In genomic region chr1:181060947-181061346, GRCh38 we compare ENCODE assay signal across 7 cellular contexts. TPM values are rescaled to one million over a fixed set of nuclear protein-coding genes. Genes with fewer than 3 reads are reported as not detected.
A peak's percentile ranks its signal among the peaks of the same experiment; 100 is the strongest.
DNase-seq lines count a peak whose midpoint lies in the region; ATAC-seq and TF ChIP-seq lines count a peak whose summit lies in the region.
"Not testable (repeated sequence)": the region's sequence is repeated elsewhere in the genome, so short reads cannot be mapped to it uniquely, and the experiment has no call there.

No MANE protein-coding gene starts in this region.

- peaks cover 0 to 12% of the 10 kb centered on the region in 2 experiments for H3K9me3 ChIP-seq in CD4-positive, CD25-positive, alpha-beta regulatory T cell (ENCODE audit: control insufficient read depth in 2 of 2, low read length in 2 of 2)
- H3K9me3 ChIP-seq in osteoblast (ENCODE audit: low read depth, low read length), result not testable (repeated sequence)

- H2AFZ ChIP-seq in osteoblast (ENCODE audit: low read length), result not testable (repeated sequence)

- H3K27ac ChIP-seq in CD4-positive, CD25-positive, alpha-beta regulatory T cell (ENCODE audit: insufficient read depth, low read length, poor library complexity, severe bottlenecking); osteoblast (ENCODE audit: low read depth, low read length): not testable (repeated sequence)

- peaks cover 34% of the 10 kb centered on the region for H3K36me3 Mint-ChIP-seq in CD4-positive, CD25-positive, alpha-beta regulatory T cell
- peaks cover 33% of the 10 kb centered on the region for H3K36me3 Mint-ChIP-seq in T-helper 2 cell treated with Interferon-gamma antibody and Interleukin-4, amounts not matched to agents 5 μg/mL and 100 μg/mL, for 36 hours (ENCODE audit: low read depth)
- H3K36me3 Mint-ChIP-seq in activated T-helper 17 cell treated with anti-CD3 and anti-CD28 coated beads, Interleukin-2, amount 50 U/mL, for 72 hours (ENCODE audit: low read depth), result peaks cover 17% of the 10 kb centered on the region
- H3K36me3 Mint-ChIP-seq in effector memory CD8-positive, alpha-beta T cell (ENCODE audit: insufficient read depth), result not testable (repeated sequence)
- peaks cover 43% of the 10 kb centered on the region for H3K36me3 Mint-ChIP-seq in stimulated activated memory B cell treated with anti-CD40 and anti-IgM and Interleukin-4, amounts not matched to agents 10 μg/mL and 1 μg/mL and 100 μg/mL, for 72 hours

- H3K4me2 ChIP-seq in osteoblast (ENCODE audit: insufficient read depth, low read length), result not testable (repeated sequence)

- peaks cover 5 to 31% (median 22%) of the 10 kb centered on the region in 4 donors for H3K4me1 Mint-ChIP-seq in CD4-positive, CD25-positive, alpha-beta regulatory T cell
- peaks cover 18% of the 10 kb centered on the region for H3K4me1 Mint-ChIP-seq in T-helper 2 cell treated with Interferon-gamma antibody and Interleukin-4, amounts not matched to agents 5 μg/mL and 100 μg/mL, for 36 hours (ENCODE audit: low read depth)
- H3K4me1 Mint-ChIP-seq in activated T-helper 17 cell treated with anti-CD3 and anti-CD28 coated beads, Interleukin-2, amount 50 U/mL, for 72 hours, result peaks cover 13% of the 10 kb centered on the region
- peaks cover 19 to 27% of the 10 kb centered on the region in 2 donors for H3K4me1 Mint-ChIP-seq in effector memory CD8-positive, alpha-beta T cell (ENCODE audit: low read depth in 2 of 2)
- peaks cover 33% of the 10 kb centered on the region for H3K4me1 Mint-ChIP-seq in stimulated activated memory B cell treated with anti-CD40 and anti-IgM and Interleukin-4, amounts not matched to agents 10 μg/mL and 1 μg/mL and 100 μg/mL, for 72 hours

- peaks cover 16% of the 10 kb centered on the region for H3K36me3 ChIP-seq in CD4-positive, CD25-positive, alpha-beta regulatory T cell (ENCODE audit: control insufficient read depth, insufficient read depth, low read length)
- H3K36me3 ChIP-seq in osteoblast (ENCODE audit: insufficient read depth, low read length), result not testable (repeated sequence)

- not testable (repeated sequence) for H3K79me2 ChIP-seq in osteoblast (ENCODE audit: insufficient read depth, low read length)

- H3K27me3 Mint-ChIP-seq in CD4-positive, CD25-positive, alpha-beta regulatory T cell; T-helper 2 cell treated with Interferon-gamma antibody and Interleukin-4, amounts not matched to agents 5 μg/mL and 100 μg/mL, for 36 hours (ENCODE audit: low read depth); activated T-helper 17 cell treated with anti-CD3 and anti-CD28 coated beads, Interleukin-2, amount 50 U/mL, for 72 hours; effector memory CD8-positive, alpha-beta T cell; stimulated activated memory B cell treated with anti-CD40 and anti-IgM and Interleukin-4, amounts not matched to agents 10 μg/mL and 1 μg/mL and 100 μg/mL, for 72 hours: not testable (repeated sequence)

- H3K27ac Mint-ChIP-seq in CD4-positive, CD25-positive, alpha-beta regulatory T cell, result peak overlapping the region in 2 of 3 donors; percentile 26 to 96
- H3K27ac Mint-ChIP-seq in T-helper 2 cell treated with Interferon-gamma antibody and Interleukin-4, amounts not matched to agents 5 μg/mL and 100 μg/mL, for 36 hours, result peak overlapping the region; percentile 38
- not testable (repeated sequence) for H3K27ac Mint-ChIP-seq in activated T-helper 17 cell treated with anti-CD3 and anti-CD28 coated beads, Interleukin-2, amount 50 U/mL, for 72 hours
- H3K27ac Mint-ChIP-seq in effector memory CD8-positive, alpha-beta T cell, result peak overlapping the region; percentile 35 to 95
- H3K27ac Mint-ChIP-seq in stimulated activated memory B cell treated with anti-CD40 and anti-IgM and Interleukin-4, amounts not matched to agents 10 μg/mL and 1 μg/mL and 100 μg/mL, for 72 hours, result peak overlapping the region; percentile 98

- H3K9me3 Mint-ChIP-seq in CD4-positive, CD25-positive, alpha-beta regulatory T cell, result peaks cover 0 to 14% (median 4%) of the 10 kb centered on the region in 7 donors
- peaks cover 10% of the 10 kb centered on the region for H3K9me3 Mint-ChIP-seq in T-helper 2 cell treated with Interferon-gamma antibody and Interleukin-4, amounts not matched to agents 5 μg/mL and 100 μg/mL, for 36 hours
- H3K9me3 Mint-ChIP-seq in activated T-helper 17 cell treated with anti-CD3 and anti-CD28 coated beads, Interleukin-2, amount 50 U/mL, for 72 hours; effector memory CD8-positive, alpha-beta T cell: not testable (repeated sequence)
- H3K9me3 Mint-ChIP-seq in stimulated activated memory B cell treated with anti-CD40 and anti-IgM and Interleukin-4, amounts not matched to agents 10 μg/mL and 1 μg/mL and 100 μg/mL, for 72 hours, result peaks cover 11% of the 10 kb centered on the region

- peaks cover 15% of the 10 kb centered on the region for H3K4me1 ChIP-seq in CD4-positive, CD25-positive, alpha-beta regulatory T cell (ENCODE audit: control insufficient read depth, insufficient read depth, low read length, poor library complexity, severe bottlenecking)
- H3K4me1 ChIP-seq in osteoblast (ENCODE audit: insufficient read depth, low read length), result not testable (repeated sequence)

- not testable (repeated sequence) for H3K27me3 ChIP-seq in CD4-positive, CD25-positive, alpha-beta regulatory T cell (ENCODE audit: control insufficient read depth, insufficient read depth, low read length); osteoblast (ENCODE audit: insufficient read depth, low read length)

- not testable (repeated sequence) for H3K4me3 ChIP-seq in CD4-positive, CD25-positive, alpha-beta regulatory T cell (ENCODE audit: low read depth, low read length); osteoblast (ENCODE audit: insufficient read depth, low read length)

- ATAC-seq in CD4-positive, CD25-positive, alpha-beta regulatory T cell (ENCODE audit: low read depth in 2 of 2); activated T-helper 17 cell treated with anti-CD3 and anti-CD28 coated beads, Interleukin-2, amount 50 U/mL, for 72 hours (replicated peaks); effector memory CD8-positive, alpha-beta T cell (replicated peaks); stimulated activated memory B cell treated with anti-CD40 and anti-IgM and Interleukin-4, amounts not matched to agents 10 μg/mL and 1 μg/mL and 100 μg/mL, for 72 hours: not testable (repeated sequence)

- not testable (repeated sequence) for H4K20me1 ChIP-seq in osteoblast (ENCODE audit: insufficient read depth, low read length)

- not testable (repeated sequence) for TF ChIP-seq CTCF in osteoblast (IDR thresholded peaks at IDR 0.05; ENCODE audit: extremely low read depth, low read depth, low read length)

- H3K4me3 Mint-ChIP-seq in CD4-positive, CD25-positive, alpha-beta regulatory T cell; T-helper 2 cell treated with Interferon-gamma antibody and Interleukin-4, amounts not matched to agents 5 μg/mL and 100 μg/mL, for 36 hours; stimulated activated memory B cell treated with anti-CD40 and anti-IgM and Interleukin-4, amounts not matched to agents 10 μg/mL and 1 μg/mL and 100 μg/mL, for 72 hours: not testable (repeated sequence)
- peak overlapping the region; percentile 10 for H3K4me3 Mint-ChIP-seq in activated T-helper 17 cell treated with anti-CD3 and anti-CD28 coated beads, Interleukin-2, amount 50 U/mL, for 72 hours
- peak overlapping the region; percentile 4 to 45 for H3K4me3 Mint-ChIP-seq in effector memory CD8-positive, alpha-beta T cell

- not testable (repeated sequence) for DNase-seq in CD4-positive, CD25-positive, alpha-beta regulatory T cell; T-helper 2 cell treated with Interferon-gamma antibody and Interleukin-4, amounts not matched to agents 5 μg/mL and 100 μg/mL, for 36 hours (ENCODE audit: low spot score); effector memory CD8-positive, alpha-beta T cell
- DNase-seq in myocyte (ENCODE audit: low read depth) (peak; percentile 7), osteoblast (ENCODE audit: insufficient read length, low spot score, missing footprints) (peak; percentile 72)

RNA-seq across cellular contexts. Expression of gene MR1, which starts 27.2 kb away (rescaled TPM):
- total RNA-seq in CD4-positive, CD25-positive, alpha-beta regulatory T cell, result 30.5 TPM
- polyA plus RNA-seq in CD4-positive, CD25-positive, alpha-beta regulatory T cell, result 10 to 100 TPM; 41.3 to 48.7 (median 45.2) TPM
- 10 to 100 TPM; 21.9 to 26.1 TPM for total RNA-seq in activated T-helper 17 cell treated with anti-CD3 and anti-CD28 coated beads, Interleukin-2, amount 50 U/mL, for 72 hours
- total RNA-seq in myocyte (10.4 and 11.8 TPM in 2 replicates), osteoblast (29.3 and 33.0 TPM in 2 replicates)
- polyA plus RNA-seq in myocyte (2012), result 24.8 TPM

RNA-seq across cellular contexts. Expression of gene IER5, which starts 27.6 kb away (rescaled TPM):
- 81.8 TPM for total RNA-seq in CD4-positive, CD25-positive, alpha-beta regulatory T cell
- polyA plus RNA-seq in CD4-positive, CD25-positive, alpha-beta regulatory T cell, result 10 to 100 TPM in 1 of 4 donors, 1 to 10 TPM in 3; 6.5 to 14.2 (median 7.7) TPM
- 10 to 100 TPM; 40.9 to 60.4 TPM for total RNA-seq in activated T-helper 17 cell treated with anti-CD3 and anti-CD28 coated beads, Interleukin-2, amount 50 U/mL, for 72 hours
- total RNA-seq in myocyte (32.8 and 40.8 TPM in 2 replicates), osteoblast (16.2 and 17.4 TPM in 2 replicates)
- polyA plus RNA-seq in myocyte (2012), result 32.6 TPM

RNA-seq across cellular contexts. Expression of gene STX6, which starts 38.3 kb away (rescaled TPM):
- total RNA-seq in CD4-positive, CD25-positive, alpha-beta regulatory T cell, result 15.5 TPM
- 10 to 100 TPM; 10.6 to 11.5 (median 11.3) TPM for polyA plus RNA-seq in CD4-positive, CD25-positive, alpha-beta regulatory T cell
- 10 to 100 TPM; 17.5 to 26.4 TPM for total RNA-seq in activated T-helper 17 cell treated with anti-CD3 and anti-CD28 coated beads, Interleukin-2, amount 50 U/mL, for 72 hours
- total RNA-seq in myocyte (9.5 and 11.2 TPM in 2 replicates), osteoblast (27.1 and 32.2 TPM in 2 replicates)
- polyA plus RNA-seq in myocyte (2012), result 12.9 TPM
